8 cellular contexts compared by ENCODE assay signal in genomic region chr17:42121066-42121769, GRCh38. TPM values are rescaled to one million over a fixed set of nuclear protein-coding genes. Genes with fewer than 3 reads are reported as not detected.
DNase-seq lines count a peak whose midpoint lies in the region; ATAC-seq and TF ChIP-seq lines count a peak whose summit lies in the region.

Gene KAT2A, minus strand, starts transcription at chr17:42121367. Its CDS starts 63 bp downstream, at chr17:42121304.

- DNase-seq in SK-N-SH (peak; percentile 97), germinal center (ENCODE audit: low spot score) (peak; percentile 90)
- DNase-seq in activated naive CD4-positive, alpha-beta T cell treated with anti-CD3 and anti-CD28 coated beads for 36 hours = peak; percentile 80

- H3K4me2 ChIP-seq in KMS-11 = peak within 1 kb of the TSS; percentile 90
- peak within 1 kb of the TSS; percentile 80 for H3K4me2 ChIP-seq in SK-N-SH

- peak within 1 kb of the TSS; percentile 59 for H3K4me3 Mint-ChIP-seq in activated naive CD4-positive, alpha-beta T cell treated with anti-CD3 and anti-CD28 coated beads for 36 hours

- 29% methylated on average over 20 of the region's 44 CpGs for WGBS in SK-N-SH (ENCODE audit: low lambda C conversion rate)

- peaks cover 3% of the 10 kb centered on the region for H3F3A ChIP-seq in SK-N-SH (replicated peaks; ENCODE audit: insufficient read depth)

- H3K4me1 ChIP-seq in KMS-11 (ENCODE audit: low read depth, poor library complexity, severe bottlenecking) (peaks cover 37% of the 10 kb centered on the region), SK-N-SH (ENCODE audit: control insufficient read depth in 1 of 2, insufficient read depth in 2 of 2, low read depth in 1 of 2, low read length in 1 of 2) (peaks cover 0 to 11% of the 10 kb centered on the region in 2 experiments; a peak in 1 of 4 replicates), neutrophil (ENCODE audit: control insufficient read depth in 1 of 2, insufficient read depth in 1 of 2, low read depth in 1 of 2, low read length in 1 of 2) (peaks cover 6 to 13% of the 10 kb centered on the region in 2 experiments)

- TF ChIP-seq CTCF in C4-2B (conservative IDR thresholded peaks at IDR 0.05) = no peak
- TF ChIP-seq CTCF in KMS-11 (conservative IDR thresholded peaks at IDR 0.05; ENCODE audit: low read depth, low read length) = no peak
- no peak for TF ChIP-seq CTCF in SK-N-SH (IDR thresholded peaks at IDR 0.05)
- no peak for TF ChIP-seq CTCF in neutrophil (IDR thresholded peaks at IDR 0.05)
- TF ChIP-seq CTCF in subcutaneous adipose tissue (IDR thresholded peaks at IDR 0.05; ENCODE audit: low read depth) = no peak

- H3K79me2 ChIP-seq in KMS-11 (ENCODE audit: insufficient read depth, low read depth) (no peaks in the 10 kb centered on the region), SK-N-SH (ENCODE audit: insufficient read depth) (no peaks in the 10 kb centered on the region)

- H4K20me1 ChIP-seq in KMS-11 (ENCODE audit: insufficient read depth) (no peaks in the 10 kb centered on the region), SK-N-SH (ENCODE audit: insufficient read depth) (no peaks in the 10 kb centered on the region)

- H3K36me3 ChIP-seq in KMS-11 (ENCODE audit: insufficient read depth) (no peaks in the 10 kb centered on the region), SK-N-SH (replicated peaks in 1 of 2; ENCODE audit: control insufficient read depth in 1 of 2, insufficient read depth in 2 of 2, low read length in 1 of 2) (peaks cover 14 to 35% of the 10 kb centered on the region in 2 experiments), neutrophil (peaks cover 30% of the 10 kb centered on the region)

- no peaks in the 10 kb centered on the region for H3K9me3 ChIP-seq in SK-N-SH
- no peaks in the 10 kb centered on the region for H3K9me3 ChIP-seq in neutrophil

- peak within 1 kb of the TSS; percentile 67 for H2AFZ ChIP-seq in KMS-11 (ENCODE audit: low read depth)
- H2AFZ ChIP-seq in SK-N-SH (ENCODE audit: low read depth) = 0 out of 2 replicates have a peak within 1 kb of the TSS, but pooled peaks have one; percentile 84

- H3K4me1 Mint-ChIP-seq in activated naive CD4-positive, alpha-beta T cell treated with anti-CD3 and anti-CD28 coated beads for 36 hours (ENCODE audit: low read depth) = peaks cover 28% of the 10 kb centered on the region

- H3K4me3 ChIP-seq in KMS-11 (IDR thresholded peaks at IDR 0.05; ENCODE audit: insufficient read depth, low read depth, low read length) (no peak within 1 kb of the TSS), SK-N-SH (ENCODE audit: low read depth in 2 of 2, low read length in 1 of 2) (peak within 1 kb of the TSS; percentile 49 to 71), neutrophil (ENCODE audit: low read depth in 1 of 2, low read length in 1 of 2) (peak within 1 kb of the TSS; percentile 29 to 53)

- H3K9me2 ChIP-seq in SK-N-SH = no peaks in the 10 kb centered on the region

- ATAC-seq in GM19351 (IDR thresholded peaks at IDR 0.05; ENCODE audit: unreplicated experiment) = peak; percentile 83

- H3K27ac ChIP-seq in C4-2B = peak within 1 kb of the TSS; percentile 86
- peak within 1 kb of the TSS; percentile 58 for H3K27ac ChIP-seq in KMS-11
- peak within 1 kb of the TSS in 1 of 2 experiments; percentile 64; a peak in 2 of 4 replicates for H3K27ac ChIP-seq in SK-N-SH (ENCODE audit: low read depth in 2 of 2, low read length in 1 of 2)
- H3K27ac ChIP-seq in neutrophil = no peak within 1 kb of the TSS

- H3K27ac Mint-ChIP-seq in activated naive CD4-positive, alpha-beta T cell treated with anti-CD3 and anti-CD28 coated beads for 36 hours = peak within 1 kb of the TSS; percentile 72

- no peaks in the 10 kb centered on the region for H3K27me3 ChIP-seq in KMS-11 (ENCODE audit: insufficient read depth, low read depth)
- no peaks in the 10 kb centered on the region for H3K27me3 ChIP-seq in SK-N-SH (ENCODE audit: insufficient read depth)
- H3K27me3 ChIP-seq in neutrophil = no peaks in the 10 kb centered on the region

- no peaks in the 10 kb centered on the region for H3K9me3 Mint-ChIP-seq in activated naive CD4-positive, alpha-beta T cell treated with anti-CD3 and anti-CD28 coated beads for 36 hours

- TF ChIP-seq EP300 in SK-N-SH (IDR thresholded peaks at IDR 0.05; ENCODE audit: borderline replicate concordance in 1 of 2, low read depth in 1 of 2, low read length in 1 of 2) = no peak

- no peak for TF ChIP-seq RAD21 in SK-N-SH (IDR thresholded peaks at IDR 0.05; ENCODE audit: low read length)

- no peaks in the 10 kb centered on the region for H3K27me3 Mint-ChIP-seq in activated naive CD4-positive, alpha-beta T cell treated with anti-CD3 and anti-CD28 coated beads for 36 hours (ENCODE audit: low read depth)

- peak within 1 kb of the TSS; percentile 95 for H3K9ac ChIP-seq in KMS-11
- peak within 1 kb of the TSS; percentile 73 for H3K9ac ChIP-seq in SK-N-SH

- H3K36me3 Mint-ChIP-seq in activated naive CD4-positive, alpha-beta T cell treated with anti-CD3 and anti-CD28 coated beads for 36 hours (ENCODE audit: low read depth) = peaks cover 33% of the 10 kb centered on the region

- CTCF ChIA-PET in SK-N-SH (lab: Yijun Ruan, JAX) = interaction anchor here (0.7 to 29.9 kb wide), 14 partner anchors 10 to 282 kb away, joined by 3 to 496 read pairs (median 6); partner anchors contain the start of genes CNP, DNAJC7, KCNH4 and NKIRAS2
- CTCF ChIA-PET in activated naive CD4-positive, alpha-beta T cell treated with anti-CD3 and anti-CD28 coated beads for 36 hours (lab: Charles Lee) = interaction anchor here (0.6 to 5.6 kb wide), 6 partner anchors 13 to 283 kb away, joined by 3 to 29 read pairs (median 8); partner anchors contain the start of genes CNP and KCNH4

- intact Hi-C loops in activated naive CD4-positive, alpha-beta T cell treated with anti-CD3 and anti-CD28 coated beads for 36 hours (cut with micrococcal nuclease) = loop anchor here (1.0 kb wide), 1 partner anchor 34 kb away; no protein-coding TSS in a partner anchor

- POLR2A ChIA-PET in SK-N-SH (lab: Yijun Ruan, JAX) = interaction anchor here (0.9 to 1.2 kb wide), 5 partner anchors 11 to 101 kb away, joined by 3 to 9 read pairs (median 3); partner anchors contain the start of gene NKIRAS2

TF ChIP-seq in SK-N-SH, 30 proteins besides CTCF, POLR2A, EP300 and RAD21:
- peak; percentile 73; the same call in 1 of the 2 replicates for TF ChIP-seq MAX (IDR thresholded peaks at IDR 0.05; ENCODE audit: low read depth)
- peak; percentile 70; the same call in 1 of the 2 replicates for TF ChIP-seq SIN3A (IDR thresholded peaks at IDR 0.05; ENCODE audit: borderline replicate concordance, low read depth, low read length)
- peak; percentile 75 for TF ChIP-seq MXI1 (IDR thresholded peaks at IDR 0.05; ENCODE audit: low read depth, low read length)
- peak; percentile 30 for TF ChIP-seq CHD2 (IDR thresholded peaks at IDR 0.05; ENCODE audit: low read length, partially characterized antibody)
- peak; percentile 90 for TF ChIP-seq NRF1 (IDR thresholded peaks at IDR 0.05; ENCODE audit: low read depth, low read length)
- no peak for TF ChIP-seq RXRA (IDR thresholded peaks at IDR 0.05; ENCODE audit: borderline replicate concordance, low read depth)
- 0 out of 2 replicates have a peak, but pooled peaks have one; percentile 55 for TF ChIP-seq TAF1 (IDR thresholded peaks at IDR 0.05; ENCODE audit: borderline replicate concordance, low read depth, low read length)
- TF ChIP-seq POLR2AphosphoS5 (IDR thresholded peaks at IDR 0.05; ENCODE audit: low read depth, low read length) = peak; percentile 81
- 0 out of 2 replicates have a peak, but pooled peaks have one; percentile 58 for TF ChIP-seq YY1 (IDR thresholded peaks at IDR 0.05; ENCODE audit: low read depth)
- TF ChIP-seq FOSL2 (IDR thresholded peaks at IDR 0.05; ENCODE audit: borderline replicate concordance, low read depth) = no peak
- no peak for TF ChIP-seq TEAD4 (IDR thresholded peaks at IDR 0.05; ENCODE audit: borderline replicate concordance, insufficient read depth)
- no peak for TF ChIP-seq TCF12 (IDR thresholded peaks at IDR 0.05)

RNA-seq across cellular contexts. Expression of gene KAT2A, which starts in this region (rescaled TPM):
- 45.1 and 58.6 TPM in 2 replicates for polyA plus RNA-seq in SK-N-SH (2012; rRNA removed)
- 10.6 and 15.2 TPM in 2 replicates for polyA plus RNA-seq in SK-N-SH (2012; cell fraction: cytosol; rRNA removed)
- polyA plus RNA-seq in SK-N-SH (2012; cell fraction: nucleus; rRNA removed) = 429 and 445 TPM in 2 replicates
- 10 to 100 TPM; 57.3 to 59.0 TPM for total RNA-seq in activated naive CD4-positive, alpha-beta T cell treated with anti-CD3 and anti-CD28 coated beads for 36 hours
- 10 to 100 TPM; 27.2 to 49.9 (median 32.8) TPM for total RNA-seq in subcutaneous adipose tissue
